In the genomic region with DNA sequence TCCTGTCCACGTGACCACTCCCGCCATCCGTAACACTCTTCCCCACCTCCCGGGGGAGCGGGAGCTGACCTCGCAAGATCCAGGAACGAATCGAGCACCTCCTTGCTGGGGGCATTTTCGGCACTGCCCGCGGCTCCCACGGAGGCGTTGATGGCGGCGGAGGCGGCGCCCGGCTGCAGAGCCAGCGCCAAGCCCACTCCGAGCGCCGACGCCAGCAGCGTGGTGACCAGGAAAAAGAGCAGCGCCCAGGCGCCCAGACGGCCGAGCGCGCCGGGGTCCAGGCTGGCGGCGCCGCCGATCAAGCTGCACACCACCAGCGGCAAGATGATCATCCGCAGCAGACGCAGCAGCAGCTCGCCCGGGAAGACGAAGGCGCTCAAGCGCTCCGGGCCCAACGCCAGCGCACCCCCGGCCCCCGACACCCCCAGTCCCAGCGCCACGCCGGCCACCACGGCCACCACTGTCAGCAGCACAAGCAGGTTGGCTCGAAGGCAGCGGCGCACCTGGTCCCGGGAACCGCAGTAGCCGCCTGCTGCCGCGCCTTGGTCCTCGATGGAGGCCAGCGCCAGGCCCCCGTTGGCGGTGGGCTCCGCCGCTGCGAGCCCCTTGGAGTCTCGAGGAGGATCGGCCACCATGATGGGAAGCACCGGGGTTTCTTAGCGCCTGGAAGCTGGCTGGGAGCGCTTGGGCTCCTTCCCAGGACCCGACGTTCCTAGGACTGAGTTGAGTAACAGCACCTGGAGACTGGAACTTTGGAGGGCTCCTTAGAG, we compare ENCODE assay signal across 8 cellular contexts. TPM values are rescaled to one million over a fixed set of nuclear protein-coding genes. Genes with fewer than 3 reads are reported as not detected.
A peak's percentile ranks its signal among the peaks of the same experiment; 100 is the strongest.
DNase-seq lines count a peak whose midpoint lies in the region; ATAC-seq and TF ChIP-seq lines count a peak whose summit lies in the region.

No MANE protein-coding gene starts in this region.

- BruUV-seq in MCF 10A (replicated peaks; lab: Mats Ljungman, UMichigan), result no TSS peak

- peak overlapping the region; percentile 86 to 92 (median 88) for H3K4me3 Mint-ChIP-seq in T-cell
- H3K4me3 Mint-ChIP-seq in MCF 10A (ENCODE audit: unreplicated experiment), result peak overlapping the region; percentile 93

- peaks cover 62 to 75% (median 74%) of the 10 kb centered on the region in 3 donors for H3K4me1 Mint-ChIP-seq in T-cell
- peaks cover 32% of the 10 kb centered on the region for H3K4me1 Mint-ChIP-seq in MCF 10A (ENCODE audit: insufficient read depth, unreplicated experiment)

- POLR2A ChIA-PET in T-cell (lab: Charles Lee) (interaction anchor here in 1 of 2 donors (0.6 to 1.0 kb wide), 2 partner anchors 53 to 73 kb away, joined by 3 to 4 read pairs; no protein-coding TSS in a partner anchor), MCF 10A (lab: Yijun Ruan, JAX) (interaction anchor here (0.6 to 6.9 kb wide), 24 partner anchors 9 to 1671 kb away, joined by 3 to 147 read pairs (median 4); a partner anchor contains a TSS)

- H3K27ac Mint-ChIP-seq in T-cell (peak overlapping the region; percentile 90 to 91), MCF 10A (ENCODE audit: low read depth, unreplicated experiment) (peak overlapping the region; percentile 94)

- no peaks in the 10 kb centered on the region for H3K9me3 Mint-ChIP-seq in T-cell
- no peaks in the 10 kb centered on the region for H3K9me3 Mint-ChIP-seq in MCF 10A (ENCODE audit: unreplicated experiment)

- peak in 1 of 4 experiments; percentile 3 for ATAC-seq in T-cell (replicated peaks in 1 of 4)
- no peak for ATAC-seq in GM21528 (IDR thresholded peaks at IDR 0.05; ENCODE audit: low FRiP score, unreplicated experiment)
- ATAC-seq in HG03196 (IDR thresholded peaks at IDR 0.05; ENCODE audit: unreplicated experiment), result no peak

- DNase-seq in CD1c-positive myeloid dendritic cell (ENCODE audit: extremely low spot score) (peak; percentile 55), HUDEP-2 (lab: John Stamatoyannopoulos, UW; ENCODE audit: unreplicated experiment in 76 of 76) (peak in 43 of 76 experiments; percentile 14 to 82 (median 42)), T-cell (peak in 12 of 34 experiments; percentile 4 to 38 (median 24)), MCF 10A (ENCODE audit: unreplicated experiment) (peak; percentile 75), islet precursor cell (peak; percentile 77)
- peak; percentile 42 for DNase-seq in stimulated activated CD4-positive, alpha-beta T cell treated with anti-CD3 and anti-CD28 coated beads, Interleukin-12 subunit alpha, Interleukin-12 subunit beta, amount 100 ng/mL, for 4 hours

- H3K36me3 Mint-ChIP-seq in T-cell (peaks cover 12% of the 10 kb centered on the region), MCF 10A (ENCODE audit: insufficient read depth, unreplicated experiment) (peaks cover 42% of the 10 kb centered on the region)

- CTCF ChIA-PET in T-cell (lab: Charles Lee) (interaction anchor here in 1 of 2 donors (2.5 kb wide), 1 partner anchor 53 kb away, joined by 13 read pairs; no protein-coding TSS in a partner anchor), MCF 10A (lab: Yijun Ruan, JAX) (interaction anchor here (0.5 to 1.2 kb wide), 4 partner anchors 10 to 64 kb away, joined by 3 read pairs; no protein-coding TSS in a partner anchor)

- no peak for TF ChIP-seq CTCF in MCF 10A (IDR thresholded peaks at IDR 0.05; ENCODE audit: unreplicated experiment)

- intact Hi-C loops in MCF 10A (cut with micrococcal nuclease), result no loop called here

- H3K27me3 Mint-ChIP-seq in T-cell (no peaks in the 10 kb centered on the region), MCF 10A (ENCODE audit: insufficient read depth, unreplicated experiment) (no peaks in the 10 kb centered on the region)

RNA-seq across cellular contexts. Expression of a gene that starts 0.9 kb away (rescaled TPM):
- 10 to 100 TPM in 4 of 5 donors, 1 to 10 TPM in 1; 7.6 to 50.5 (median 47.7) TPM for total RNA-seq in T-cell
- 372 and 417 TPM in 2 replicates for total RNA-seq in MCF 10A (2022)

RNA-seq across cellular contexts. Expression of a gene that starts 41.3 kb away (rescaled TPM):
- 100 to 1,000 TPM in 3 of 5 donors, 10 to 100 TPM in 2; 85.2 to 123 (median 101) TPM for total RNA-seq in T-cell
- 90.1 and 92.3 TPM in 2 replicates for total RNA-seq in MCF 10A (2022)

RNA-seq across cellular contexts. Expression of a gene that starts 41.7 kb away (rescaled TPM):
- total RNA-seq in T-cell (10 to 100 TPM; 17.8 to 35.3 (median 23.6) TPM), MCF 10A (2022) (21.2 and 23.9 TPM in 2 replicates)
